In genomic region chr2:63841254-63842022, GRCh38 we compare ENCODE assay signal across 1 cellular context.
TF ChIP-seq lines count a peak whose summit lies in the region.

Gene UGP2, plus strand, starts transcription at chr2:63841896. Its CDS starts 290 bp downstream, at chr2:63842186.

TF ChIP-seq in HCT116, 20 proteins besides CTCF, POLR2A, EP300 and RAD21 (continued from another document):
- TF ChIP-seq, protein P1, sequence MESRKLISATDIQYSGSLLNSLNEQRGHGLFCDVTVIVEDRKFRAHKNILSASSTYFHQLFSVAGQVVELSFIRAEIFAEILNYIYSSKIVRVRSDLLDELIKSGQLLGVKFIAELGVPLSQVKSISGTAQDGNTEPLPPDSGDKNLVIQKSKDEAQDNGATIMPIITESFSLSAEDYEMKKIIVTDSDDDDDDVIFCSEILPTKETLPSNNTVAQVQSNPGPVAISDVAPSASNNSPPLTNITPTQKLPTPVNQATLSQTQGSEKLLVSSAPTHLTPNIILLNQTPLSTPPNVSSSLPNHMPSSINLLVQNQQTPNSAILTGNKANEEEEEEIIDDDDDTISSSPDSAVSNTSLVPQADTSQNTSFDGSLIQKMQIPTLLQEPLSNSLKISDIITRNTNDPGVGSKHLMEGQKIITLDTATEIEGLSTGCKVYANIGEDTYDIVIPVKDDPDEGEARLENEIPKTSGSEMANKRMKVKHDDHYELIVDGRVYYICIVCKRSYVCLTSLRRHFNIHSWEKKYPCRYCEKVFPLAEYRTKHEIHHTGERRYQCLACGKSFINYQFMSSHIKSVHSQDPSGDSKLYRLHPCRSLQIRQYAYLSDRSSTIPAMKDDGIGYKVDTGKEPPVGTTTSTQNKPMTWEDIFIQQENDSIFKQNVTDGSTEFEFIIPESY (IDR thresholded peaks at IDR 0.05; ENCODE audit: extremely low read depth, insufficient replicate concordance, low read length): no peak
- TF ChIP-seq SRF (IDR thresholded peaks at IDR 0.05; ENCODE audit: low read depth): peak; percentile 59; the same call in 1 of the 2 replicates
- 0 out of 2 replicates have a peak, but pooled peaks have one; percentile 19 for TF ChIP-seq JUND (IDR thresholded peaks at IDR 0.05)
- TF ChIP-seq EZH2 (IDR thresholded peaks at IDR 0.05): no peak
- peak; percentile 18; the same call in 1 of the 2 replicates for TF ChIP-seq ELF1 (IDR thresholded peaks at IDR 0.05; ENCODE audit: borderline replicate concordance, low read depth)
- peak; percentile 29; the same call in 1 of the 2 replicates for TF ChIP-seq SP1 (IDR thresholded peaks at IDR 0.05; ENCODE audit: low read depth)
- TF ChIP-seq CBX3 (IDR thresholded peaks at IDR 0.05; ENCODE audit: low read depth): peak; percentile 59; the same call in 1 of the 2 replicates
- TF ChIP-seq ZFX (IDR thresholded peaks at IDR 0.05): peak; percentile 78
